Comparison of ENCODE assay signal across 8 cellular contexts in the genomic region with DNA sequence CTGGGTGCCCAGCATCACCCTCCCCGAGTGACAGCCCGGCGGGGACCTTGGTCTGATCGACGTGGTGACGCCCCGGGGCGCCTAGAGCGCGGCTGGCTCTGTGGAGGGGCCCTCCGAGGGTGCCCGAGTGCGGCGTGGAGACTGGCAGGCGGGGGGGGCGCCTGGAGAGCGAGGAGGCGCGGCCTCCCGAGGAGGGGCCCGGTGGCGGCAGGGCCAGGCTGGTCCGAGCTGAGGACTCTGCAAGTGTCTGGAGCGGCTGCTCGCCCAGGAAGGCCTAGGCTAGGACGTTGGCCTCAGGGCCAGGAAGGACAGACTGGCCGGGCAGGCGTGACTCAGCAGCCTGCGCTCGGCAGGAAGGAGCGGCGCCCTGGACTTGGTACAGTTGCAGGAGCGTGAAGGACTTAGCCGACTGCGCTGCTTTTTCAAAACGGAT. TPM values are rescaled to one million over a fixed set of nuclear protein-coding genes. Genes with fewer than 3 reads are reported as not detected.
DNase-seq lines count a peak whose midpoint lies in the region; ATAC-seq and TF ChIP-seq lines count a peak whose summit lies in the region.

No MANE protein-coding gene starts in this region.

- POLR2A ChIA-PET in Panc1 (lab: Charles Lee): no interaction called here

- CTCF ChIA-PET in Panc1 (lab: Charles Lee): no interaction called here

- H3K27me3 ChIP-seq in Panc1 (ENCODE audit: control insufficient read depth, insufficient read depth, low read length) (no peaks in the 10 kb centered on the region), gastroesophageal sphincter (no peaks in the 10 kb centered on the region), tibial artery (no peaks in the 10 kb centered on the region)

- intact Hi-C loops in Panc1 (cut with micrococcal nuclease; ENCODE audit: unreplicated experiment): loop anchor here (10.0 kb wide), 1 partner anchor 319 kb away; no protein-coding TSS in a partner anchor
- intact Hi-C loops in tibial artery (cut with DNase I; ENCODE audit: low total_unique reads): loop anchor here (5.0 to 10.0 kb wide), 3 partner anchors 76 to 1819 kb away; partner anchors contain the start of gene NFIL3

- TF ChIP-seq EP300 in gastroesophageal sphincter (IDR thresholded peaks at IDR 0.05): no peak

- H3K27me3 Mint-ChIP-seq in activated naive CD8-positive, alpha-beta T cell treated with anti-CD3 and anti-CD28 coated beads for 36 hours: peaks cover 4% of the 10 kb centered on the region
- peaks cover 5 to 32% of the 10 kb centered on the region in 2 donors for H3K27me3 Mint-ChIP-seq in natural killer cell treated with Interleukin-12 subunit alpha and Interleukin-12 subunit beta and Interleukin-15 and Interleukin-18, amount 100 ng/mL, for 72 hours

- H3K4me3 ChIP-seq in Panc1 (ENCODE audit: low read depth in 2 of 2, low read length in 2 of 2): peak overlapping the region; percentile 41 to 61
- H3K4me3 ChIP-seq in gastroesophageal sphincter: peak overlapping the region; percentile 82 to 89
- peak overlapping the region; percentile 80 to 88 for H3K4me3 ChIP-seq in tibial artery

- 17 to 40% methylated on average over 1 to 4 of the region's 36 CpGs for WGBS in gastroesophageal sphincter (ENCODE audit: low coverage in 1 of 2), 2 donors

- no peaks in the 10 kb centered on the region for H3K36me3 Mint-ChIP-seq in activated naive CD8-positive, alpha-beta T cell treated with anti-CD3 and anti-CD28 coated beads for 36 hours
- H3K36me3 Mint-ChIP-seq in natural killer cell treated with Interleukin-12 subunit alpha and Interleukin-12 subunit beta and Interleukin-15 and Interleukin-18, amount 100 ng/mL, for 72 hours: no peaks in the 10 kb centered on the region

- no peak for TF ChIP-seq CTCF in Panc1 (IDR thresholded peaks at IDR 0.05)
- no peak for TF ChIP-seq CTCF in gastroesophageal sphincter (IDR thresholded peaks at IDR 0.05)
- TF ChIP-seq CTCF in tibial artery (IDR thresholded peaks at IDR 0.05): no peak

- no TSS peak for BruUV-seq in Panc1 (replicated peaks; lab: Mats Ljungman, UMichigan)

- H3K27ac ChIP-seq in Panc1 (ENCODE audit: low read length) (peak overlapping the region; percentile 17; the same call in 1 of the 2 replicates), gastroesophageal sphincter (peak overlapping the region; percentile 85 to 96 (median 93)), tibial artery (peak overlapping the region; percentile 95 to 96)

- H3K36me3 ChIP-seq in Panc1 (ENCODE audit: control insufficient read depth, insufficient read depth, low read length) (no peaks in the 10 kb centered on the region), gastroesophageal sphincter (peaks cover 0 to 13% of the 10 kb centered on the region in 2 donors), tibial artery (no peaks in the 10 kb centered on the region)

- H3K9me3 Mint-ChIP-seq in activated naive CD8-positive, alpha-beta T cell treated with anti-CD3 and anti-CD28 coated beads for 36 hours: no peaks in the 10 kb centered on the region
- H3K9me3 Mint-ChIP-seq in natural killer cell treated with Interleukin-12 subunit alpha and Interleukin-12 subunit beta and Interleukin-15 and Interleukin-18, amount 100 ng/mL, for 72 hours: no peaks in the 10 kb centered on the region

- H3K4me1 ChIP-seq in Panc1 (ENCODE audit: control insufficient read depth, insufficient read depth, low read length) (peaks cover 5% of the 10 kb centered on the region), gastroesophageal sphincter (peaks cover 0 to 52% (median 16%) of the 10 kb centered on the region in 3 donors), tibial artery (peaks cover 0 to 32% (median 26%) of the 10 kb centered on the region in 4 donors)

- TF ChIP-seq POLR2A in gastroesophageal sphincter (IDR thresholded peaks at IDR 0.05): no peak

- no peaks in the 10 kb centered on the region for H3K9me3 ChIP-seq in Panc1 (ENCODE audit: control insufficient read depth, insufficient read depth, low read depth, low read length)
- no peaks in the 10 kb centered on the region for H3K9me3 ChIP-seq in gastroesophageal sphincter
- H3K9me3 ChIP-seq in tibial artery: no peaks in the 10 kb centered on the region

- ATAC-seq in Panc1: peak; percentile 85
- peak; percentile 40 for ATAC-seq in gastroesophageal sphincter
- ATAC-seq in natural killer cell treated with Interleukin-12 subunit alpha and Interleukin-12 subunit beta and Interleukin-15 and Interleukin-18, amount 100 ng/mL, for 72 hours: peak; percentile 50 to 57
- ATAC-seq in HG02973 (IDR thresholded peaks at IDR 0.05; ENCODE audit: unreplicated experiment): no peak

- in situ Hi-C loops in Panc1 (cut with HindIII; ENCODE audit: low pct_unique_long_range_greater_than_20kb, low sequenced_read_pairs): no loop called here

- peaks cover 28% of the 10 kb centered on the region for H3K4me1 Mint-ChIP-seq in activated naive CD8-positive, alpha-beta T cell treated with anti-CD3 and anti-CD28 coated beads for 36 hours
- peaks cover 19 to 23% of the 10 kb centered on the region in 2 donors for H3K4me1 Mint-ChIP-seq in natural killer cell treated with Interleukin-12 subunit alpha and Interleukin-12 subunit beta and Interleukin-15 and Interleukin-18, amount 100 ng/mL, for 72 hours (ENCODE audit: low read depth in 2 of 2)

- H3K4me3 Mint-ChIP-seq in activated naive CD8-positive, alpha-beta T cell treated with anti-CD3 and anti-CD28 coated beads for 36 hours: peak overlapping the region; percentile 82
- peak overlapping the region; percentile 88 for H3K4me3 Mint-ChIP-seq in natural killer cell treated with Interleukin-12 subunit alpha and Interleukin-12 subunit beta and Interleukin-15 and Interleukin-18, amount 100 ng/mL, for 72 hours

- DNase-seq in NCI-H510A treated with DMSO at 0.1 percent for 48 hours (lab: John Stamatoyannopoulos, UW): peak; percentile 66
- no peak for DNase-seq in NCI-H510A (lab: John Stamatoyannopoulos, UW)
- no peak for DNase-seq in Panc1 (ENCODE audit: low read depth, low spot score)
- DNase-seq in activated naive CD8-positive, alpha-beta T cell treated with anti-CD3 and anti-CD28 coated beads for 36 hours: peak; percentile 47
- DNase-seq in natural killer cell treated with Interleukin-12 subunit alpha and Interleukin-12 subunit beta and Interleukin-15 and Interleukin-18, amount 100 ng/mL, for 72 hours (ENCODE audit: low spot score): peak; percentile 79
- DNase-seq in tibial artery: peak; percentile 84 to 92

- no peak overlapping the region for H3K27ac Mint-ChIP-seq in activated naive CD8-positive, alpha-beta T cell treated with anti-CD3 and anti-CD28 coated beads for 36 hours
- H3K27ac Mint-ChIP-seq in natural killer cell treated with Interleukin-12 subunit alpha and Interleukin-12 subunit beta and Interleukin-15 and Interleukin-18, amount 100 ng/mL, for 72 hours: peak overlapping the region; percentile 66 to 94

RNA-seq across cellular contexts. Expression of gene GADD45G, which starts 1.3 kb away (rescaled TPM):
- total RNA-seq in Panc1 (2021; ENCODE audit: unreplicated experiment) (1.2 TPM), gastroesophageal sphincter (100 to 1,000 TPM in 1 of 4 donors, 10 to 100 TPM in 3; 63.5 to 150 (median 91.8) TPM)
- 3.3 TPM for polyA plus RNA-seq in Panc1 (2012; ENCODE audit: insufficient read length)
- total RNA-seq in activated naive CD8-positive, alpha-beta T cell treated with anti-CD3 and anti-CD28 coated beads for 36 hours: 1 to 10 TPM; 1.4 to 1.8 TPM
- total RNA-seq in natural killer cell treated with Interleukin-12 subunit alpha and Interleukin-12 subunit beta and Interleukin-15 and Interleukin-18, amount 100 ng/mL, for 72 hours: 10 to 100 TPM; 24.3 to 68.6 TPM

Comparison
In these comparisons a context has a peak if more than half of its experiments do, and no peak if none do; other contexts are left out.
1. DNase-seq: peak in NCI-H510A treated with DMSO at 0.1 percent for 48 hours (single experiment), activated naive CD8-positive, alpha-beta T cell treated with anti-CD3 and anti-CD28 coated beads for 36 hours (single experiment), natural killer cell treated with Interleukin-12 subunit alpha and Interleukin-12 subunit beta and Interleukin-15 and Interleukin-18, amount 100 ng/mL, for 72 hours (single experiment) and tibial artery (2 of 2); none in NCI-H510A (single experiment) and Panc1 (single experiment).
2. H3K27ac ChIP-seq: peak in every context shown above with its lines; median percentile 96 in tibial artery; 93 in gastroesophageal sphincter; 17 in Panc1.
3. RNA of gene GADD45G, which starts 1.3 kb away (total RNA-seq): 63.5 to 150 TPM in gastroesophageal sphincter and 24.3 to 68.6 TPM in natural killer cell treated with Interleukin-12 subunit alpha and Interleukin-12 subunit beta and Interleukin-15 and Interleukin-18, amount 100 ng/mL, for 72 hours; 1.4 to 1.8 TPM in activated naive CD8-positive, alpha-beta T cell treated with anti-CD3 and anti-CD28 coated beads for 36 hours and 1.2 TPM in Panc1 (single experiment); every median in the first group is over 4 times any median in the second.
4. Peak in every context shown above with its lines, with median percentiles within 50 percentile points of each other: H3K4me3 ChIP-seq.